13 cellular contexts compared by ENCODE assay signal in genomic region chr19:46739290-46739771, GRCh38. TPM values are rescaled to one million over a fixed set of nuclear protein-coding genes. Genes with fewer than 3 reads are reported as not detected.
DNase-seq lines count a peak whose midpoint lies in the region; ATAC-seq and TF ChIP-seq lines count a peak whose summit lies in the region.
"Had no signal": no experiment of that assay in that cellular context is flagged by ENCODE, and none has a peak within 500 bp of the region (broad histone marks: within the 10 kb centered on the region; RNA-seq: fewer than 3 reads in every experiment).

No MANE protein-coding gene starts in this region.

- no peaks in the 10 kb centered on the region for H3K27me3 Mint-ChIP-seq in stimulated activated memory B cell treated with anti-CD40 and anti-IgM and Interleukin-4, amounts not matched to agents 10 μg/mL and 1 μg/mL and 100 μg/mL, for 72 hours
- H3K27me3 Mint-ChIP-seq: activated CD4-positive, alpha-beta T cell treated with anti-CD3 and anti-CD28 coated beads, Interleukin-2, amount 10 ng/mL, durations not matched to agents 7 days and 5 days; dendritic cell treated with granulocyte-macrophage colony-stimulating factor and Interleukin-4, amounts not matched to agents 40 ng/mL and 50 ng/mL, for 4 days had no signal

- no peaks in the 10 kb centered on the region for H3K9me3 Mint-ChIP-seq in stimulated activated memory B cell treated with anti-CD40 and anti-IgM and Interleukin-4, amounts not matched to agents 10 μg/mL and 1 μg/mL and 100 μg/mL, for 72 hours
- H3K9me3 Mint-ChIP-seq: activated CD4-positive, alpha-beta T cell treated with anti-CD3 and anti-CD28 coated beads, Interleukin-2, amount 10 ng/mL, durations not matched to agents 7 days and 5 days; dendritic cell treated with granulocyte-macrophage colony-stimulating factor and Interleukin-4, amounts not matched to agents 40 ng/mL and 50 ng/mL, for 4 days had no signal

- peaks cover 28% of the 10 kb centered on the region for H3K4me1 ChIP-seq in Loucy (ENCODE audit: insufficient read depth, low read length, poor library complexity, severe bottlenecking)
- peaks cover 3 to 16% of the 10 kb centered on the region in 2 donors for H3K4me1 ChIP-seq in lung (ENCODE audit: control insufficient read depth in 2 of 2, insufficient read depth in 2 of 2, low read length in 2 of 2)
- H3K4me1 ChIP-seq: Caco-2 had no signal

- DNase-seq in dorsolateral prefrontal cortex (peak in 7 of 10 donors; percentile 72 to 94 (median 84)), lung (ENCODE audit: low spot score) (no peak), 8988T (no peak), HT-29 (ENCODE audit: low spot score) (no peak), NCI-H1092 treated with DMSO at 0.1 percent for 48 hours (lab: John Stamatoyannopoulos, UW) (no peak)
- DNase-seq: activated CD4-positive, alpha-beta T cell treated with anti-CD3 and anti-CD28 coated beads, Interleukin-2, amount 10 ng/mL, durations not matched to agents 7 days and 5 days; Caco-2; NCI-H187 treated with DMSO at 0.1 percent for 48 hours had no signal

- peaks cover 47% of the 10 kb centered on the region for H3K4me1 Mint-ChIP-seq in stimulated activated memory B cell treated with anti-CD40 and anti-IgM and Interleukin-4, amounts not matched to agents 10 μg/mL and 1 μg/mL and 100 μg/mL, for 72 hours

- ATAC-seq in lung (ENCODE audit: insufficient read depth, low FRiP score), result no peak
- no peak for ATAC-seq in stimulated activated memory B cell treated with anti-CD40 and anti-IgM and Interleukin-4, amounts not matched to agents 10 μg/mL and 1 μg/mL and 100 μg/mL, for 72 hours
- ATAC-seq in HG03439 (IDR thresholded peaks at IDR 0.05; ENCODE audit: unreplicated experiment), result no peak

- peaks cover 36% of the 10 kb centered on the region for H3K36me3 Mint-ChIP-seq in stimulated activated memory B cell treated with anti-CD40 and anti-IgM and Interleukin-4, amounts not matched to agents 10 μg/mL and 1 μg/mL and 100 μg/mL, for 72 hours

- H3K27me3 ChIP-seq in Loucy (ENCODE audit: insufficient read depth, low read length, poor library complexity, severe bottlenecking) (no peaks in the 10 kb centered on the region), dorsolateral prefrontal cortex (no peaks in the 10 kb centered on the region), lung (ENCODE audit: control insufficient read depth, insufficient read depth) (no peaks in the 10 kb centered on the region)

- H3K27ac Mint-ChIP-seq in stimulated activated memory B cell treated with anti-CD40 and anti-IgM and Interleukin-4, amounts not matched to agents 10 μg/mL and 1 μg/mL and 100 μg/mL, for 72 hours, result peak overlapping the region; percentile 19
- H3K27ac Mint-ChIP-seq: activated CD4-positive, alpha-beta T cell treated with anti-CD3 and anti-CD28 coated beads, Interleukin-2, amount 10 ng/mL, durations not matched to agents 7 days and 5 days had no signal

- H3K36me3 ChIP-seq in Loucy (ENCODE audit: insufficient read depth, low read length) (peaks cover 46% of the 10 kb centered on the region; the same call in 1 of the 2 replicates), lung (ENCODE audit: control insufficient read depth in 2 of 2, insufficient read depth in 2 of 2, low read length in 2 of 2) (peaks cover 0 to 28% of the 10 kb centered on the region in 2 donors)

- TF ChIP-seq CTCF in Loucy (conservative IDR thresholded peaks at IDR 0.05; ENCODE audit: low read length) (no peak), dorsolateral prefrontal cortex (IDR thresholded peaks at IDR 0.05 in 54 of 56, conservative IDR thresholded peaks at IDR 0.05 in 2 of 56; ENCODE audit: low read depth in 1 of 56, partially characterized antibody in 56 of 56) (no peak), lung (IDR thresholded peaks at IDR 0.05; ENCODE audit: control extremely low read depth, extremely low read depth) (no peak)

- peaks cover 68% of the 10 kb centered on the region for H4K20me1 ChIP-seq in Loucy (ENCODE audit: insufficient read depth, low read length, poor library complexity, severe bottlenecking)

- no peaks in the 10 kb centered on the region for H3K9me2 ChIP-seq in Loucy (replicated peaks; ENCODE audit: low read depth, low read length)

- no peak overlapping the region for H3K4me3 Mint-ChIP-seq in stimulated activated memory B cell treated with anti-CD40 and anti-IgM and Interleukin-4, amounts not matched to agents 10 μg/mL and 1 μg/mL and 100 μg/mL, for 72 hours
- H3K4me3 Mint-ChIP-seq: activated CD4-positive, alpha-beta T cell treated with anti-CD3 and anti-CD28 coated beads, Interleukin-2, amount 10 ng/mL, durations not matched to agents 7 days and 5 days; dendritic cell treated with granulocyte-macrophage colony-stimulating factor and Interleukin-4, amounts not matched to agents 40 ng/mL and 50 ng/mL, for 4 days had no signal

- H2AFZ ChIP-seq in Loucy (ENCODE audit: low read length), result no peak overlapping the region

- H3K9ac ChIP-seq in Loucy (ENCODE audit: low read depth, low read length, poor library complexity, severe bottlenecking), result no peak overlapping the region

- H3K4me3 ChIP-seq in Loucy (ENCODE audit: low read length, poor library complexity, severe bottlenecking), result no peak overlapping the region
- H3K4me3 ChIP-seq in dorsolateral prefrontal cortex, result peak overlapping the region in 6 of 59 donors; percentile 1 to 23 (median 14)
- no peak overlapping the region for H3K4me3 ChIP-seq in lung
- H3K4me3 ChIP-seq: skin epidermis had no signal

- H3K27ac ChIP-seq in dorsolateral prefrontal cortex (peak overlapping the region in 55 of 59 donors; percentile 20 to 95 (median 69)), lung (ENCODE audit: low read depth in 1 of 2, low read length in 1 of 2) (peak overlapping the region; percentile 40 to 58)

- H3K4me2 ChIP-seq in Loucy (ENCODE audit: low read depth, low read length, poor library complexity, severe bottlenecking), result peak overlapping the region; percentile 20

- intact Hi-C loops in dorsolateral prefrontal cortex (cut with DNase I), result no loop called here

- no peaks in the 10 kb centered on the region for H3F3A ChIP-seq in Loucy (ENCODE audit: low read depth)

- 71 to 83% methylated on average over 14 of the region's 14 CpGs for WGBS in lung, 2 donors

- peaks cover 76% of the 10 kb centered on the region for H3K79me2 ChIP-seq in Loucy (ENCODE audit: insufficient read depth, low read length)

- H3K9me3 ChIP-seq in Loucy (ENCODE audit: insufficient read depth, low read depth, low read length) (no peaks in the 10 kb centered on the region), lung (ENCODE audit: control insufficient read depth in 2 of 2, insufficient read depth in 1 of 2, low read length in 1 of 2) (no peaks in the 10 kb centered on the region)
- H3K9me3 ChIP-seq: Caco-2 had no signal

RNA-seq across cellular contexts. Expression of gene FKRP, which starts 6.5 kb away (rescaled TPM):
- 10 to 100 TPM; 18.2 to 45.4 (median 30.5) TPM for total RNA-seq in dorsolateral prefrontal cortex
- 10 to 100 TPM; 16.1 to 23.9 TPM for total RNA-seq in lung
- 10 to 100 TPM; 10.8 to 14.4 TPM for polyA plus RNA-seq in lung
- total RNA-seq in HT-29 (2014; rRNA removed; shearing (Covaris generic)), result 30.7 and 30.8 TPM in 2 replicates

RNA-seq across cellular contexts. Expression of gene STRN4, which starts 6.9 kb away (rescaled TPM):
- total RNA-seq in dorsolateral prefrontal cortex, result 100 to 1,000 TPM in 19 of 120 experiments, 10 to 100 TPM in 101; 69.7 to 119 (median 86.8) TPM
- total RNA-seq in lung, result 10 to 100 TPM; 71.6 to 86.8 TPM
- 10 to 100 TPM; 71.9 to 86.6 TPM for polyA plus RNA-seq in lung
- 229 and 268 TPM in 2 replicates for total RNA-seq in HT-29 (2014; rRNA removed; shearing (Covaris generic))

RNA-seq across cellular contexts. Expression of gene PRKD2, which starts 22.4 kb away (rescaled TPM):
- total RNA-seq in dorsolateral prefrontal cortex (10 to 100 TPM in 104 of 120 experiments, 1 to 10 TPM in 16; 6.8 to 37.3 (median 13.5) TPM), lung (10 to 100 TPM; 52.1 to 56.2 TPM)
- 10 to 100 TPM; 35.5 to 38.1 TPM for polyA plus RNA-seq in lung
- 76.0 and 83.3 TPM in 2 replicates for total RNA-seq in HT-29 (2014; rRNA removed; shearing (Covaris generic))

RNA-seq across cellular contexts. Expression of gene SLC1A5, which starts 49.1 kb away (rescaled TPM):
- total RNA-seq in dorsolateral prefrontal cortex (10 to 100 TPM in 9 of 120 experiments, 1 to 10 TPM in 110, under 1 TPM in 1; 0.79 to 17.1 (median 4.6) TPM), lung (100 to 1,000 TPM in 1 of 2 donors, 10 to 100 TPM in 1; 38.2 to 216 TPM)
- polyA plus RNA-seq in lung, result 100 to 1,000 TPM in 1 of 2 donors, 10 to 100 TPM in 1; 97.0 to 116 TPM
- total RNA-seq in HT-29 (2014; rRNA removed; shearing (Covaris generic)), result 772 and 790 TPM in 2 replicates

Comparison
In these comparisons a context has a peak if more than half of its experiments do, and no peak if none do; other contexts are left out.
1. DNase-seq: peak in dorsolateral prefrontal cortex (7 of 10); none in lung (single experiment), 8988T (single experiment), HT-29 (single experiment) and NCI-H1092 treated with DMSO at 0.1 percent for 48 hours (single experiment).